ENCODE assay signal across 1 cellular context in the genomic region with DNA sequence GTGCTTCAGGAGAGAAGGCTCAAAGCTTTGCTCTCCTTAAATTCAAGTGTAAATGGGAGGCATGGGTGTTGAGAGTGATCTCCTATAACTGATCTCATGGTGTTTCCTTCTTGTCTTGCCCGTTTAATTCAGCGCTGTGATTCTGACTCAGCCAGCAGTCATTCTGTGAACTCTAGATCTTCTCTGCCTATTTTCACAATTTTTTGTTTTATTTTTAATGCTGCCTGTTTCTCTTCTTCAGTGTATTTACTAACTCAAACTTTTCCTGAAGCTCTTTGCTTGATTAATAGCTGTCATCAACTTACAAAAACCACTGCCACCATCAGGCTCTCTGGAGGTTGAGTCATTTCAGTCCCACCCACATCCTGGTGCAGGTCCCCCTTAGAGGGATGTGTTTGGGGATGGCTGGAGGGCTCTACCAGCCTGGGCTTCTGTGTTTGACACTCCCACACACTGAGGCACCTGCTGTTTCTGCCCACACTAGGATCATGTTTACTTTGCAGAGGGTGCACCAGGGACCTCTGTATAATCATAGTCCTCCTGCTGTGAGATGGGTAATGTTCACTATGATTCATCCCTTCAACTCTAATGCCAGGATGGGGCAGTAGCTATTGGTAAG.
TF ChIP-seq lines count a peak whose summit lies in the region.

No MANE protein-coding gene starts in this region.

TF ChIP-seq in HEK293, 187 proteins besides CTCF, POLR2A, EP300 and RAD21 (continued from another document and continues in another):
- TF ChIP-seq BCL11B (tag by site-specific recombination; IDR thresholded peaks at IDR 0.05; ENCODE audit: low read depth), result no peak
- no peak for TF ChIP-seq SALL2 (tag by site-specific recombination; IDR thresholded peaks at IDR 0.05; ENCODE audit: borderline replicate concordance)
- TF ChIP-seq ZNF548 (tag by site-specific recombination; IDR thresholded peaks at IDR 0.05), result no peak
- no peak for TF ChIP-seq ZNF677 (tag by site-specific recombination; IDR thresholded peaks at IDR 0.05)
- TF ChIP-seq ZNF658 (tag by site-specific recombination; IDR thresholded peaks at IDR 0.05), result no peak
- no peak for TF ChIP-seq ZNF266 (tag by site-specific recombination; IDR thresholded peaks at IDR 0.05; ENCODE audit: low read depth)
- no peak for TF ChIP-seq ZNF596 (tag by site-specific recombination; IDR thresholded peaks at IDR 0.05)
- TF ChIP-seq ZSCAN23 (tag by site-specific recombination; IDR thresholded peaks at IDR 0.05), result no peak; the same call in none of the 2 replicates
- TF ChIP-seq ZNF837 (tag by site-specific recombination; IDR thresholded peaks at IDR 0.05), result no peak
- TF ChIP-seq, protein P1, sequence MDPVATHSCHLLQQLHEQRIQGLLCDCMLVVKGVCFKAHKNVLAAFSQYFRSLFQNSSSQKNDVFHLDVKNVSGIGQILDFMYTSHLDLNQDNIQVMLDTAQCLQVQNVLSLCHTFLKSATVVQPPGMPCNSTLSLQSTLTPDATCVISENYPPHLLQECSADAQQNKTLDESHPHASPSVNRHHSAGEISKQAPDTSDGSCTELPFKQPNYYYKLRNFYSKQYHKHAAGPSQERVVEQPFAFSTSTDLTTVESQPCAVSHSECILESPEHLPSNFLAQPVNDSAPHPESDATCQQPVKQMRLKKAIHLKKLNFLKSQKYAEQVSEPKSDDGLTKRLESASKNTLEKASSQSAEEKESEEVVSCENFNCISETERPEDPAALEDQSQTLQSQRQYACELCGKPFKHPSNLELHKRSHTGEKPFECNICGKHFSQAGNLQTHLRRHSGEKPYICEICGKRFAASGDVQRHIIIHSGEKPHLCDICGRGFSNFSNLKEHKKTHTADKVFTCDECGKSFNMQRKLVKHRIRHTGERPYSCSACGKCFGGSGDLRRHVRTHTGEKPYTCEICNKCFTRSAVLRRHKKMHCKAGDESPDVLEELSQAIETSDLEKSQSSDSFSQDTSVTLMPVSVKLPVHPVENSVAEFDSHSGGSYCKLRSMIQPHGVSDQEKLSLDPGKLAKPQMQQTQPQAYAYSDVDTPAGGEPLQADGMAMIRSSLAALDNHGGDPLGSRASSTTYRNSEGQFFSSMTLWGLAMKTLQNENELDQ (tag by site-specific recombination; IDR thresholded peaks at IDR 0.05; ENCODE audit: low read depth), result no peak
- no peak for TF ChIP-seq ZNF585B (tag by site-specific recombination; IDR thresholded peaks at IDR 0.05)
- TF ChIP-seq ZNF155 (tag by site-specific recombination; IDR thresholded peaks at IDR 0.05), result no peak
- TF ChIP-seq MEIS1 (CRISPR knock-in tag; IDR thresholded peaks at IDR 0.05; ENCODE audit: borderline replicate concordance), result no peak
- TF ChIP-seq GLIS1 (tag by site-specific recombination; IDR thresholded peaks at IDR 0.05), result peak; percentile 97
- TF ChIP-seq ZNF223 (tag by site-specific recombination; IDR thresholded peaks at IDR 0.05), result no peak
- TF ChIP-seq ZNF776 (tag by site-specific recombination; IDR thresholded peaks at IDR 0.05; ENCODE audit: borderline replicate concordance), result no peak
- no peak for TF ChIP-seq ZNF423 (tag by site-specific recombination; IDR thresholded peaks at IDR 0.05)
- no peak for TF ChIP-seq ZNF341 (tag by site-specific recombination; IDR thresholded peaks at IDR 0.05; ENCODE audit: low read depth)
- TF ChIP-seq, protein P2, sequence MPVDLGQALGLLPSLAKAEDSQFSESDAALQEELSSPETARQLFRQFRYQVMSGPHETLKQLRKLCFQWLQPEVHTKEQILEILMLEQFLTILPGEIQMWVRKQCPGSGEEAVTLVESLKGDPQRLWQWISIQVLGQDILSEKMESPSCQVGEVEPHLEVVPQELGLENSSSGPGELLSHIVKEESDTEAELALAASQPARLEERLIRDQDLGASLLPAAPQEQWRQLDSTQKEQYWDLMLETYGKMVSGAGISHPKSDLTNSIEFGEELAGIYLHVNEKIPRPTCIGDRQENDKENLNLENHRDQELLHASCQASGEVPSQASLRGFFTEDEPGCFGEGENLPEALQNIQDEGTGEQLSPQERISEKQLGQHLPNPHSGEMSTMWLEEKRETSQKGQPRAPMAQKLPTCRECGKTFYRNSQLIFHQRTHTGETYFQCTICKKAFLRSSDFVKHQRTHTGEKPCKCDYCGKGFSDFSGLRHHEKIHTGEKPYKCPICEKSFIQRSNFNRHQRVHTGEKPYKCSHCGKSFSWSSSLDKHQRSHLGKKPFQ (tag by site-specific recombination; IDR thresholded peaks at IDR 0.05), result no peak
- TF ChIP-seq ZNF571 (tag by site-specific recombination; IDR thresholded peaks at IDR 0.05), result no peak
- TF ChIP-seq ZNF600 (tag by site-specific recombination; IDR thresholded peaks at IDR 0.05), result peak; percentile 81
- no peak for TF ChIP-seq ZNF560 (tag by site-specific recombination; IDR thresholded peaks at IDR 0.05; ENCODE audit: borderline replicate concordance)
- peak; percentile 92 for TF ChIP-seq WT1 (tag by site-specific recombination; IDR thresholded peaks at IDR 0.05)
- TF ChIP-seq, protein P3, sequence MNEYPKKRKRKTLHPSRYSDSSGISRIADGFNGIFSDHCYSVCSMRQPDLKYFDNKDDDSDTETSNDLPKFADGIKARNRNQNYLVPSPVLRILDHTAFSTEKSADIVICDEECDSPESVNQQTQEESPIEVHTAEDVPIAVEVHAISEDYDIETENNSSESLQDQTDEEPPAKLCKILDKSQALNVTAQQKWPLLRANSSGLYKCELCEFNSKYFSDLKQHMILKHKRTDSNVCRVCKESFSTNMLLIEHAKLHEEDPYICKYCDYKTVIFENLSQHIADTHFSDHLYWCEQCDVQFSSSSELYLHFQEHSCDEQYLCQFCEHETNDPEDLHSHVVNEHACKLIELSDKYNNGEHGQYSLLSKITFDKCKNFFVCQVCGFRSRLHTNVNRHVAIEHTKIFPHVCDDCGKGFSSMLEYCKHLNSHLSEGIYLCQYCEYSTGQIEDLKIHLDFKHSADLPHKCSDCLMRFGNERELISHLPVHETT (tag by site-specific recombination; IDR thresholded peaks at IDR 0.05), result peak; percentile 80
- no peak for TF ChIP-seq ZNF623 (tag by site-specific recombination; IDR thresholded peaks at IDR 0.05)
- no peak for TF ChIP-seq ZSCAN16 (tag by site-specific recombination; IDR thresholded peaks at IDR 0.05)
- TF ChIP-seq BCL11A (tag by site-specific recombination; IDR thresholded peaks at IDR 0.05; ENCODE audit: low read depth), result peak; percentile 80
- TF ChIP-seq ZNF76 (tag by site-specific recombination; IDR thresholded peaks at IDR 0.05; ENCODE audit: borderline replicate concordance, low read depth), result no peak
- TF ChIP-seq, protein P4, sequence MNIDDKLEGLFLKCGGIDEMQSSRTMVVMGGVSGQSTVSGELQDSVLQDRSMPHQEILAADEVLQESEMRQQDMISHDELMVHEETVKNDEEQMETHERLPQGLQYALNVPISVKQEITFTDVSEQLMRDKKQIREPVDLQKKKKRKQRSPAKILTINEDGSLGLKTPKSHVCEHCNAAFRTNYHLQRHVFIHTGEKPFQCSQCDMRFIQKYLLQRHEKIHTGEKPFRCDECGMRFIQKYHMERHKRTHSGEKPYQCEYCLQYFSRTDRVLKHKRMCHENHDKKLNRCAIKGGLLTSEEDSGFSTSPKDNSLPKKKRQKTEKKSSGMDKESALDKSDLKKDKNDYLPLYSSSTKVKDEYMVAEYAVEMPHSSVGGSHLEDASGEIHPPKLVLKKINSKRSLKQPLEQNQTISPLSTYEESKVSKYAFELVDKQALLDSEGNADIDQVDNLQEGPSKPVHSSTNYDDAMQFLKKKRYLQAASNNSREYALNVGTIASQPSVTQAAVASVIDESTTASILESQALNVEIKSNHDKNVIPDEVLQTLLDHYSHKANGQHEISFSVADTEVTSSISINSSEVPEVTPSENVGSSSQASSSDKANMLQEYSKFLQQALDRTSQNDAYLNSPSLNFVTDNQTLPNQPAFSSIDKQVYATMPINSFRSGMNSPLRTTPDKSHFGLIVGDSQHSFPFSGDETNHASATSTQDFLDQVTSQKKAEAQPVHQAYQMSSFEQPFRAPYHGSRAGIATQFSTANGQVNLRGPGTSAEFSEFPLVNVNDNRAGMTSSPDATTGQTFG (tag by site-specific recombination; IDR thresholded peaks at IDR 0.05; ENCODE audit: borderline replicate concordance), result no peak
- TF ChIP-seq SCRT1 (tag by site-specific recombination; IDR thresholded peaks at IDR 0.05; ENCODE audit: borderline replicate concordance), result no peak
- TF ChIP-seq ZFP69B (tag by site-specific recombination; IDR thresholded peaks at IDR 0.05), result no peak
- TF ChIP-seq ZBTB7A (tag by site-specific recombination; IDR thresholded peaks at IDR 0.05; ENCODE audit: low read depth), result no peak
- no peak for TF ChIP-seq TCF7L2 (IDR thresholded peaks at IDR 0.05; ENCODE audit: borderline replicate concordance, low read depth, low read length)
- TF ChIP-seq SP2 (tag by site-specific recombination; IDR thresholded peaks at IDR 0.05), result peak; percentile 59; the same call in 1 of the 2 replicates
- TF ChIP-seq, protein P5, sequence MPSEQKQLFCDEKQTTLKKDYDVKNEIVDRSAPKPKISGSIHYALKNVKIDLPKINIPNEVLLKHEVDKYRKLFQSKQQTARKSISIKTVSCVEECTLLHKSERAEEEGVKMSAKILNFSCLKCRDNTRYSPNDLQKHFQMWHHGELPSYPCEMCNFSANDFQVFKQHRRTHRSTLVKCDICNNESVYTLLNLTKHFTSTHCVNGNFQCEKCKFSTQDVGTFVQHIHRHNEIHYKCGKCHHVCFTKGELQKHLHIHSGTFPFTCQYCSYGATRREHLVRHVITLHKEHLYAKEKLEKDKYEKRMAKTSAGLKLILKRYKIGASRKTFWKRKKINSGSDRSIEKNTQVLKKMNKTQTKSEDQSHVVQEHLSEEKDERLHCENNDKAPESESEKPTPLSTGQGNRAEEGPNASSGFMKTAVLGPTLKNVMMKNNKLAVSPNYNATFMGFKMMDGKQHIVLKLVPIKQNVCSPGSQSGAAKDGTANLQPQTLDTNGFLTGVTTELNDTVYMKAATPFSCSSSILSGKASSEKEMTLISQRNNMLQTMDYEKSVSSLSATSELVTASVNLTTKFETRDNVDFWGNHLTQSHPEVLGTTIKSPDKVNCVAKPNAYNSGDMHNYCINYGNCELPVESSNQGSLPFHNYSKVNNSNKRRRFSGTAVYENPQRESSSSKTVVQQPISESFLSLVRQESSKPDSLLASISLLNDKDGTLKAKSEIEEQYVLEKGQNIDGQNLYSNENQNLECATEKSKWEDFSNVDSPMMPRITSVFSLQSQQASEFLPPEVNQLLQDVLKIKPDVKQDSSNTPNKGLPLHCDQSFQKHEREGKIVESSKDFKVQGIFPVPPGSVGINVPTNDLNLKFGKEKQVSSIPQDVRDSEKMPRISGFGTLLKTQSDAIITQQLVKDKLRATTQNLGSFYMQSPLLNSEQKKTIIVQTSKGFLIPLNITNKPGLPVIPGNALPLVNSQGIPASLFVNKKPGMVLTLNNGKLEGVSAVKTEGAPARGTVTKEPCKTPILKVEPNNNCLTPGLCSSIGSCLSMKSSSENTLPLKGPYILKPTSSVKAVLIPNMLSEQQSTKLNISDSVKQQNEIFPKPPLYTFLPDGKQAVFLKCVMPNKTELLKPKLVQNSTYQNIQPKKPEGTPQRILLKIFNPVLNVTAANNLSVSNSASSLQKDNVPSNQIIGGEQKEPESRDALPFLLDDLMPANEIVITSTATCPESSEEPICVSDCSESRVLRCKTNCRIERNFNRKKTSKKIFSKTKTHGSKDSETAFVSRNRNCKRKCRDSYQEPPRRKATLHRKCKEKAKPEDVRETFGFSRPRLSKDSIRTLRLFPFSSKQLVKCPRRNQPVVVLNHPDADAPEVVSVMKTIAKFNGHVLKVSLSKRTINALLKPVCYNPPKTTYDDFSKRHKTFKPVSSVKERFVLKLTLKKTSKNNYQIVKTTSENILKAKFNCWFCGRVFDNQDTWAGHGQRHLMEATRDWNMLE (tag by site-specific recombination; conservative IDR thresholded peaks at IDR 0.05; ENCODE audit: low read depth), result 0 out of 2 replicates have a peak, but pooled peaks have one; percentile 9
- TF ChIP-seq ZNF335 (tag by site-specific recombination; conservative IDR thresholded peaks at IDR 0.05), result no peak
- TF ChIP-seq, protein P6, sequence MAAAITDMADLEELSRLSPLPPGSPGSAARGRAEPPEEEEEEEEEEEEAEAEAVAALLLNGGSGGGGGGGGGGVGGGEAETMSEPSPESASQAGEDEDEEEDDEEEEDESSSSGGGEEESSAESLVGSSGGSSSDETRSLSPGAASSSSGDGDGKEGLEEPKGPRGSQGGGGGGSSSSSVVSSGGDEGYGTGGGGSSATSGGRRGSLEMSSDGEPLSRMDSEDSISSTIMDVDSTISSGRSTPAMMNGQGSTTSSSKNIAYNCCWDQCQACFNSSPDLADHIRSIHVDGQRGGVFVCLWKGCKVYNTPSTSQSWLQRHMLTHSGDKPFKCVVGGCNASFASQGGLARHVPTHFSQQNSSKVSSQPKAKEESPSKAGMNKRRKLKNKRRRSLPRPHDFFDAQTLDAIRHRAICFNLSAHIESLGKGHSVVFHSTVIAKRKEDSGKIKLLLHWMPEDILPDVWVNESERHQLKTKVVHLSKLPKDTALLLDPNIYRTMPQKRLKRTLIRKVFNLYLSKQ (tag by site-specific recombination; IDR thresholded peaks at IDR 0.05; ENCODE audit: borderline replicate concordance), result no peak
- TF ChIP-seq ZIC2 (tag by site-specific recombination; IDR thresholded peaks at IDR 0.05), result peak; percentile 96
- TF ChIP-seq, protein P7, sequence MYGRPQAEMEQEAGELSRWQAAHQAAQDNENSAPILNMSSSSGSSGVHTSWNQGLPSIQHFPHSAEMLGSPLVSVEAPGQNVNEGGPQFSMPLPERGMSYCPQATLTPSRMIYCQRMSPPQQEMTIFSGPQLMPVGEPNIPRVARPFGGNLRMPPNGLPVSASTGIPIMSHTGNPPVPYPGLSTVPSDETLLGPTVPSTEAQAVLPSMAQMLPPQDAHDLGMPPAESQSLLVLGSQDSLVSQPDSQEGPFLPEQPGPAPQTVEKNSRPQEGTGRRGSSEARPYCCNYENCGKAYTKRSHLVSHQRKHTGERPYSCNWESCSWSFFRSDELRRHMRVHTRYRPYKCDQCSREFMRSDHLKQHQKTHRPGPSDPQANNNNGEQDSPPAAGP (tag by site-specific recombination; IDR thresholded peaks at IDR 0.05), result peak; percentile 88
- TF ChIP-seq, protein P8, sequence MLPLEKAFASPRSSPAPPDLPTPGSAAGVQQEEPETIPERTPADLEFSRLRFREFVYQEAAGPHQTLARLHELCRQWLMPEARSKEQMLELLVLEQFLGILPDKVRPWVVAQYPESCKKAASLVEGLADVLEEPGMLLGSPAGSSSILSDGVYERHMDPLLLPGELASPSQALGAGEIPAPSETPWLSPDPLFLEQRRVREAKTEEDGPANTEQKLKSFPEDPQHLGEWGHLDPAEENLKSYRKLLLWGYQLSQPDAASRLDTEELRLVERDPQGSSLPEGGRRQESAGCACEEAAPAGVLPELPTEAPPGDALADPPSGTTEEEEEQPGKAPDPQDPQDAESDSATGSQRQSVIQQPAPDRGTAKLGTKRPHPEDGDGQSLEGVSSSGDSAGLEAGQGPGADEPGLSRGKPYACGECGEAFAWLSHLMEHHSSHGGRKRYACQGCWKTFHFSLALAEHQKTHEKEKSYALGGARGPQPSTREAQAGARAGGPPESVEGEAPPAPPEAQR (tag by site-specific recombination; IDR thresholded peaks at IDR 0.05), result no peak
